Comparison of ENCODE assay signal across 25 cellular contexts in genomic region chr18:7330041-7330440, GRCh38.
DNase-seq lines count a peak whose midpoint lies in the region; TF ChIP-seq lines count a peak whose summit lies in the region.
"Had no signal": no experiment of that assay in that cellular context is flagged by ENCODE, and none has a peak within 500 bp of the region (broad histone marks: within the 10 kb centered on the region; RNA-seq: fewer than 3 reads in every experiment).

No MANE protein-coding gene starts in this region.

- H3K9me3 Mint-ChIP-seq in endothelial cell (ENCODE audit: unreplicated experiment): no peaks in the 10 kb centered on the region

- peak overlapping the region; percentile 50 for H3K27ac Mint-ChIP-seq in endothelial cell (ENCODE audit: unreplicated experiment)
- H3K27ac Mint-ChIP-seq: CD14-positive monocyte; CD4-positive, alpha-beta memory T cell; CD4-positive, CD25-positive, alpha-beta regulatory T cell; CD8-positive, alpha-beta memory T cell had no signal

- H3K4me1 Mint-ChIP-seq in endothelial cell (ENCODE audit: unreplicated experiment): peaks cover 44% of the 10 kb centered on the region
- H3K4me1 Mint-ChIP-seq: CD4-positive, alpha-beta memory T cell; CD8-positive, alpha-beta memory T cell had no signal

- intact Hi-C loops in dorsolateral prefrontal cortex (cut with DNase I): no loop called here

- H3K4me3 ChIP-seq in dorsolateral prefrontal cortex: no peak overlapping the region
- H3K4me3 ChIP-seq: BLaER1, GM12878 had no signal

- peaks cover 8% of the 10 kb centered on the region for H3K27me3 Mint-ChIP-seq in endothelial cell (ENCODE audit: unreplicated experiment)
- H3K27me3 Mint-ChIP-seq: CD4-positive, alpha-beta memory T cell; CD4-positive, CD25-positive, alpha-beta regulatory T cell had no signal

- no peak overlapping the region for H3K27ac ChIP-seq in dorsolateral prefrontal cortex
- H3K27ac ChIP-seq: BLaER1 had no signal

- H3K36me3 Mint-ChIP-seq in endothelial cell (ENCODE audit: low read depth, unreplicated experiment): peaks cover 3% of the 10 kb centered on the region
- H3K36me3 Mint-ChIP-seq: CD14-positive monocyte; CD4-positive, alpha-beta memory T cell; CD4-positive, CD25-positive, alpha-beta regulatory T cell; CD8-positive, alpha-beta memory T cell had no signal

- no peak overlapping the region for H3K4me3 Mint-ChIP-seq in endothelial cell (ENCODE audit: unreplicated experiment)
- H3K4me3 Mint-ChIP-seq: CD14-positive monocyte; CD4-positive, alpha-beta memory T cell; CD4-positive, CD25-positive, alpha-beta regulatory T cell; CD8-positive, alpha-beta memory T cell had no signal

- peaks cover 0 to 6% (median 0%) of the 10 kb centered on the region in 45 donors for H3K27me3 ChIP-seq in dorsolateral prefrontal cortex
- H3K27me3 ChIP-seq: BE2C, BLaER1 had no signal

- no peak for DNase-seq in endothelial cell (ENCODE audit: low spot score)
- DNase-seq in left kidney (ENCODE audit: low read depth, low spot score): peak; percentile 73
- peak; percentile 54 for DNase-seq in renal cortical epithelial cell (ENCODE audit: low read depth)
- no peak for DNase-seq in dorsolateral prefrontal cortex
- no peak for DNase-seq in stimulated activated CD4-positive, alpha-beta T cell treated with anti-CD3 and anti-CD28 coated beads, Interleukin-4, amount 100 ng/mL, for 24 hours
- DNase-seq in HuH-7.5 (ENCODE audit: low spot score): no peak
- DNase-seq in activated gamma-delta T cell (lab: John Stamatoyannopoulos, UW): no peak
- DNase-seq: 8988T; ACHN; BE2C; C1 segment of cervical spinal cord; CD4-positive, alpha-beta memory T cell; CD4-positive, CD25-positive, alpha-beta regulatory T cell; CD8-positive, alpha-beta memory T cell; COR-L47; DMS 273 treated with DMSO at 0.1 percent for 48 hours; DMS153; DMS53; DMS79; DND-41; EL; GDM1 had no signal

- TF ChIP-seq CTCF in endothelial cell (IDR thresholded peaks at IDR 0.05; ENCODE audit: unreplicated experiment) (no peak), dorsolateral prefrontal cortex (IDR thresholded peaks at IDR 0.05 in 54 of 56, conservative IDR thresholded peaks at IDR 0.05 in 2 of 56; ENCODE audit: low read depth in 1 of 56, partially characterized antibody in 56 of 56) (no peak)

Comparison
In these comparisons a context has a peak if more than half of its experiments do, and no peak if none do; other contexts are left out.
1. DNase-seq: peak in left kidney (single experiment) and renal cortical epithelial cell (single experiment); none in endothelial cell (single experiment), dorsolateral prefrontal cortex (0 of 10), stimulated activated CD4-positive, alpha-beta T cell treated with anti-CD3 and anti-CD28 coated beads, Interleukin-4, amount 100 ng/mL, for 24 hours (single experiment), HuH-7.5 (single experiment) and activated gamma-delta T cell (single experiment).